10 cellular contexts compared by ENCODE assay signal in the genomic region with DNA sequence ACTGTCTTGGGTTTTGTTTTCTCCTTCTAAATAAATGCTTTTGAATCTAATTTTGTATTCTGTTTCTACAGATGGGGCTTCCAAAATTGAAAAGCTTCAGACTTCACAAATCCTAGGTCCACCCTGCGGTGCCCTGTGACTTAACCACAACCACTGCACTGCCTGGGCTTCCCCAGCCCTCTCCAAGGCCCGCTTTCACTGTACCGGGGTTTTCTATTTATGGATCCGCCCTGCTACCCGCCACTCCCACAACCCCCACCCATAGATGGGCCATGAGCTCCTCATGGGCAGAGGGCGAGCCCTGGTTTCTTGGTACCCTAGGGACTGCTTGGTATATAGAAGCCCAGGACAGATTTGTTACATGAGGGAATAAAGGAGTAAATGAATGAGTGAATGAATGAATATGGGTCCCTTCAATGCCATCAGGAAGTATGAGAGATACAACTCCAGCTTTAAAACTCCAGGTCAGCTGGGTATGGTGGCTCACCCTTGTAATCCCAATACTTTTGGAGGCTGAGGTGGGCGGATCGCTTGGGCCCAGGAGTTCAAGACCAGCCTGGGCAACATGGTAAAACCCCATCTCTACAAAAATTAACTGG. TPM values are rescaled to one million over a fixed set of nuclear protein-coding genes. Genes with fewer than 3 reads are reported as not detected.
DNase-seq lines count a peak whose midpoint lies in the region; ATAC-seq and TF ChIP-seq lines count a peak whose summit lies in the region.
"Had no signal": no experiment of that assay in that cellular context is flagged by ENCODE, and none has a peak within 500 bp of the region (broad histone marks: within the 10 kb centered on the region; RNA-seq: fewer than 3 reads in every experiment).

No MANE protein-coding gene starts in this region.

- peak overlapping the region; percentile 93 for H3K27ac Mint-ChIP-seq in activated CD4-positive, alpha-beta T cell treated with anti-CD3 and anti-CD28 coated beads, Interleukin-2, amount 10 ng/mL, durations not matched to agents 24 days and 14 days
- H3K27ac Mint-ChIP-seq in chondrocyte (ENCODE audit: unreplicated experiment): no peak overlapping the region
- H3K27ac Mint-ChIP-seq in stimulated activated memory B cell treated with anti-CD40 and anti-IgM and Interleukin-4, amounts not matched to agents 10 μg/mL and 1 μg/mL and 100 μg/mL, for 72 hours: peak overlapping the region; percentile 94

- H3K4me2 ChIP-seq in mesendoderm (ENCODE audit: low read length): no peak overlapping the region

- H3K79me1 ChIP-seq in mesendoderm (ENCODE audit: low read length): no peaks in the 10 kb centered on the region

- no peak overlapping the region for H4K5ac ChIP-seq in mesendoderm (ENCODE audit: low read length)

- H3K9me3 Mint-ChIP-seq in activated CD4-positive, alpha-beta T cell treated with anti-CD3 and anti-CD28 coated beads, Interleukin-2, amount 10 ng/mL, durations not matched to agents 24 days and 14 days: no peaks in the 10 kb centered on the region
- no peaks in the 10 kb centered on the region for H3K9me3 Mint-ChIP-seq in chondrocyte (ENCODE audit: low read depth)
- no peaks in the 10 kb centered on the region for H3K9me3 Mint-ChIP-seq in stimulated activated memory B cell treated with anti-CD40 and anti-IgM and Interleukin-4, amounts not matched to agents 10 μg/mL and 1 μg/mL and 100 μg/mL, for 72 hours

- peak; percentile 31 for ATAC-seq in stimulated activated memory B cell treated with anti-CD40 and anti-IgM and Interleukin-4, amounts not matched to agents 10 μg/mL and 1 μg/mL and 100 μg/mL, for 72 hours

- no peak overlapping the region for H2BK15ac ChIP-seq in mesendoderm (replicated peaks; ENCODE audit: low read depth)

- no peak overlapping the region for H4K8ac ChIP-seq in mesendoderm (ENCODE audit: low read depth, low read length)

- no peak for TF ChIP-seq CTCF in chondrocyte (IDR thresholded peaks at IDR 0.05)

- H2BK120ac ChIP-seq in mesendoderm (ENCODE audit: low read depth, low read length): no peak overlapping the region

- no peak overlapping the region for H3K9ac ChIP-seq in mesendoderm (ENCODE audit: low read length)

- H3K36me3 ChIP-seq in mesendoderm (ENCODE audit: control insufficient read depth, insufficient read depth, low read length): no peaks in the 10 kb centered on the region
- H3K36me3 ChIP-seq: breast epithelium, SJSA1 had no signal

- H3K23ac ChIP-seq in mesendoderm (ENCODE audit: low read length): no peak overlapping the region

- H3K36me3 Mint-ChIP-seq in activated CD4-positive, alpha-beta T cell treated with anti-CD3 and anti-CD28 coated beads, Interleukin-2, amount 10 ng/mL, durations not matched to agents 24 days and 14 days (ENCODE audit: low read depth): no peaks in the 10 kb centered on the region
- H3K36me3 Mint-ChIP-seq in chondrocyte (ENCODE audit: low read depth): no peaks in the 10 kb centered on the region
- H3K36me3 Mint-ChIP-seq in stimulated activated memory B cell treated with anti-CD40 and anti-IgM and Interleukin-4, amounts not matched to agents 10 μg/mL and 1 μg/mL and 100 μg/mL, for 72 hours: no peaks in the 10 kb centered on the region

- H3K18ac ChIP-seq in mesendoderm (ENCODE audit: low read length): no peak overlapping the region

- H3K4me3 ChIP-seq in mesendoderm (ENCODE audit: low read length): no peak overlapping the region
- H3K4me3 ChIP-seq: breast epithelium, SJSA1 had no signal

- DNase-seq in activated CD4-positive, alpha-beta T cell treated with anti-CD3 and anti-CD28 coated beads, Interleukin-2, amount 10 ng/mL, durations not matched to agents 24 days and 14 days: no peak
- DNase-seq in activated CD4-positive, alpha-beta T cell treated with anti-CD3 and anti-CD28 coated beads, Interleukin-2, amount 50 U/mL, for 4 hours: no peak
- DNase-seq in MV-4-11 (lab: John Stamatoyannopoulos, UW): peak; percentile 84
- peak; percentile 26 for DNase-seq in chondrocyte (ENCODE audit: low spot score)
- DNase-seq in mesendoderm: no peak
- no peak for DNase-seq in NCI-H1105 (lab: John Stamatoyannopoulos, UW)
- DNase-seq in C1 segment of cervical spinal cord (lab: John Stamatoyannopoulos, UW): no peak

- no peak overlapping the region for H3K4ac ChIP-seq in mesendoderm (ENCODE audit: low read depth, low read length)

- no peak overlapping the region for H2BK5ac ChIP-seq in mesendoderm (ENCODE audit: low read length)

- H3K79me2 ChIP-seq in mesendoderm (ENCODE audit: control insufficient read depth, insufficient read depth, low read length): no peaks in the 10 kb centered on the region

- peak overlapping the region; percentile 52 for H3K4me3 Mint-ChIP-seq in activated CD4-positive, alpha-beta T cell treated with anti-CD3 and anti-CD28 coated beads, Interleukin-2, amount 10 ng/mL, durations not matched to agents 24 days and 14 days
- no peak overlapping the region for H3K4me3 Mint-ChIP-seq in chondrocyte (ENCODE audit: unreplicated experiment)
- peak overlapping the region; percentile 38 for H3K4me3 Mint-ChIP-seq in stimulated activated memory B cell treated with anti-CD40 and anti-IgM and Interleukin-4, amounts not matched to agents 10 μg/mL and 1 μg/mL and 100 μg/mL, for 72 hours

- no peaks in the 10 kb centered on the region for H3K4me1 ChIP-seq in mesendoderm (ENCODE audit: control insufficient read depth, low read depth, low read length)
- H3K4me1 ChIP-seq: breast epithelium had no signal

- H3K27me3 Mint-ChIP-seq in activated CD4-positive, alpha-beta T cell treated with anti-CD3 and anti-CD28 coated beads, Interleukin-2, amount 10 ng/mL, durations not matched to agents 24 days and 14 days: peaks cover 2% of the 10 kb centered on the region
- H3K27me3 Mint-ChIP-seq in chondrocyte (ENCODE audit: low read depth): no peaks in the 10 kb centered on the region
- H3K27me3 Mint-ChIP-seq in stimulated activated memory B cell treated with anti-CD40 and anti-IgM and Interleukin-4, amounts not matched to agents 10 μg/mL and 1 μg/mL and 100 μg/mL, for 72 hours: no peaks in the 10 kb centered on the region

- no peaks in the 10 kb centered on the region for H3K27me3 ChIP-seq in mesendoderm (ENCODE audit: insufficient read depth, low read length, poor library complexity)
- H3K27me3 ChIP-seq: breast epithelium, SJSA1 had no signal

- no peak overlapping the region for H2AK5ac ChIP-seq in mesendoderm (ENCODE audit: low read length)

- H3K4me1 Mint-ChIP-seq in activated CD4-positive, alpha-beta T cell treated with anti-CD3 and anti-CD28 coated beads, Interleukin-2, amount 10 ng/mL, durations not matched to agents 24 days and 14 days: peaks cover 60% of the 10 kb centered on the region
- H3K4me1 Mint-ChIP-seq in chondrocyte (ENCODE audit: low read depth): peaks cover 17% of the 10 kb centered on the region
- peaks cover 81% of the 10 kb centered on the region for H3K4me1 Mint-ChIP-seq in stimulated activated memory B cell treated with anti-CD40 and anti-IgM and Interleukin-4, amounts not matched to agents 10 μg/mL and 1 μg/mL and 100 μg/mL, for 72 hours

- intact Hi-C loops in activated CD4-positive, alpha-beta T cell treated with anti-CD3 and anti-CD28 coated beads, Interleukin-2, amount 10 ng/mL, durations not matched to agents 24 days and 14 days (cut with micrococcal nuclease): loop anchor here (1.0 to 2.0 kb wide), 3 partner anchors 8 to 69 kb away; no protein-coding TSS in a partner anchor

- no CpG with 5 or more reads among the region's 8 CpGs for WGBS in mesendoderm (ENCODE audit: extremely low coverage, insufficient coverage, low lambda C conversion rate)

- no peak overlapping the region for H3K56ac ChIP-seq in mesendoderm (ENCODE audit: low read length)

- no peak overlapping the region for H3K27ac ChIP-seq in mesendoderm (ENCODE audit: low read depth, low read length)
- H3K27ac ChIP-seq: SJSA1 had no signal

RNA-seq across cellular contexts. Expression of gene NEK6, which starts 39.8 kb away (rescaled TPM):
- total RNA-seq in activated CD4-positive, alpha-beta T cell treated with anti-CD3 and anti-CD28 coated beads, Interleukin-2, amount 10 ng/mL, durations not matched to agents 24 days and 14 days: 26.4 and 32.5 TPM in 2 replicates
- 99.9 to 110 TPM (median 107 TPM) in 3 replicates for total RNA-seq in chondrocyte
- 12.8 TPM for polyA plus RNA-seq in mesendoderm (2013, experiment 1 of 2)
- polyA plus RNA-seq in mesendoderm (2013, experiment 2 of 2): 13.7 TPM

Comparison
In these comparisons a context has a peak if more than half of its experiments do, and no peak if none do; other contexts are left out.
1. DNase-seq: peak in MV-4-11 (single experiment) and chondrocyte (single experiment); none in activated CD4-positive, alpha-beta T cell treated with anti-CD3 and anti-CD28 coated beads, Interleukin-2, amount 10 ng/mL, durations not matched to agents 24 days and 14 days (single experiment), activated CD4-positive, alpha-beta T cell treated with anti-CD3 and anti-CD28 coated beads, Interleukin-2, amount 50 U/mL, for 4 hours (0 of 2), mesendoderm (single experiment), NCI-H1105 (single experiment) and C1 segment of cervical spinal cord (0 of 14).